ENCODE assay signal across 11 cellular contexts in genomic region chr12:25458047-25458552, GRCh38.
DNase-seq lines count a peak whose midpoint lies in the region; ATAC-seq and TF ChIP-seq lines count a peak whose summit lies in the region.
"Had no signal": no experiment of that assay in that cellular context is flagged by ENCODE, and none has a peak within 500 bp of the region (broad histone marks: within the 10 kb centered on the region; RNA-seq: fewer than 3 reads in every experiment).

No MANE protein-coding gene starts in this region.

- ATAC-seq in HG03039 (IDR thresholded peaks at IDR 0.05; ENCODE audit: unreplicated experiment) (no peak), mucosa of descending colon (no peak), GM18867 (IDR thresholded peaks at IDR 0.05; ENCODE audit: unreplicated experiment) (no peak)
- ATAC-seq: left colon had no signal

- intact Hi-C loops in mucosa of descending colon (cut with DNase I, micrococcal nuclease): no loop called here

- H3K9me3 ChIP-seq in mucosa of descending colon: no peaks in the 10 kb centered on the region
- H3K9me3 ChIP-seq: ascending aorta, vagina had no signal

- peak overlapping the region; percentile 25; the same call in 1 of the 2 replicates for H3K4me3 ChIP-seq in WI38 (ENCODE audit: low read depth, low read length)
- no peak overlapping the region for H3K4me3 ChIP-seq in mucosa of descending colon
- H3K4me3 ChIP-seq: ascending aorta, vagina had no signal

- TF ChIP-seq CTCF in WI38 (IDR thresholded peaks at IDR 0.05; ENCODE audit: low read depth, low read length): no peak
- TF ChIP-seq CTCF in mucosa of descending colon (IDR thresholded peaks at IDR 0.05): no peak

- no peaks in the 10 kb centered on the region for H3K36me3 ChIP-seq in mucosa of descending colon (ENCODE audit: low read depth)
- H3K36me3 ChIP-seq: ascending aorta, vagina had no signal

- no peaks in the 10 kb centered on the region for H3K4me1 ChIP-seq in mucosa of descending colon (ENCODE audit: low read depth)
- H3K4me1 ChIP-seq: ascending aorta, vagina had no signal

- peak; percentile 53 for DNase-seq in AG08396 (ENCODE audit: low spot score)
- peak; percentile 95 for DNase-seq in HS-5 (ENCODE audit: low read depth)
- peak; percentile 82 for DNase-seq in hepatic stellate cell (ENCODE audit: low spot score)
- DNase-seq in NCI-H526 (lab: John Stamatoyannopoulos, UW): no peak
- no peak for DNase-seq in mucosa of descending colon
- DNase-seq: left colon had no signal

Comparison
In these comparisons a context has a peak if more than half of its experiments do, and no peak if none do; other contexts are left out.
1. DNase-seq: peak in AG08396 (single experiment), HS-5 (single experiment) and hepatic stellate cell (single experiment); none in NCI-H526 (0 of 2) and mucosa of descending colon (0 of 3).